ENCODE assay signal across 9 cellular contexts in the genomic region with DNA sequence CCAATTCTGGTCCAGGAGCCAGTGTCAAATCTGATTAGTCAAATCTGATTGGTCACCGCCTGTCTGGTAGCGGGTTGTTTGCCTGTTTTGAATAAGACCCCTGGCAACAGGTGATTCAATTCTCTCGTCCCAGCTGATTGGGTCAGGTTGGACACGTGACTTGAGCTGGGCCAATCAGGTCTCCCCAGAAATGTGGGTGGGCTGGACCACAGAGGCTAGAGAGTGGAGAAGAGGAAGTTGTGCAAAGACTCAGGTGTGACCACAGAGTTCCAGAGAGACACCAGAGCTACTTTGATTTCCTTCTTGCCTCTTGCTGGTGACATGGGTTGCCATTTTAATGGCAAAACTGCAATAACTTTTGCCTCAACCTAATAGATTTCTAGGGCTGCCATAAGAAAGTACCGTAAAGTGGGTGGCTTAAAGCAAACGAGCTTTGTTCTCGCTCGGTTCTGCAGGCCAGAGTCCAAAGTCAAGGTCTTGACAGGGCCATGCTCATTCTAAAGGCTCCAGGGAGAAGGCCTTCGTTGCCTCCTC. TPM values are rescaled to one million over a fixed set of nuclear protein-coding genes. Genes with fewer than 3 reads are reported as not detected.
DNase-seq lines count a peak whose midpoint lies in the region; ATAC-seq, FAIRE-seq and TF ChIP-seq lines count a peak whose summit lies in the region.
"Had no signal": no experiment of that assay in that cellular context is flagged by ENCODE, and none has a peak within 500 bp of the region (broad histone marks: within the 10 kb centered on the region; RNA-seq: fewer than 3 reads in every experiment).

No MANE protein-coding gene starts in this region.

- no peak overlapping the region for H3K27ac ChIP-seq in keratinocyte (ENCODE audit: control insufficient read depth, insufficient read depth, low read length)

- H3K36me3 Mint-ChIP-seq in activated naive CD4-positive, alpha-beta T cell treated with anti-CD3 and anti-CD28 coated beads, Interleukin-2, amount 10 ng/mL, durations not matched to agents 7 days and 5 days: peaks cover 9% of the 10 kb centered on the region

- H3K9ac ChIP-seq in keratinocyte (ENCODE audit: control insufficient read depth, extremely low read depth, insufficient read depth, low read length): no peak overlapping the region

- DNase-seq in DMS 273 (lab: John Stamatoyannopoulos, UW; ENCODE audit: unreplicated experiment): peak; percentile 68
- peak; percentile 89 for DNase-seq in activated naive CD4-positive, alpha-beta T cell treated with anti-CD3 and anti-CD28 coated beads, Interleukin-2, amount 10 ng/mL, durations not matched to agents 7 days and 5 days
- peak; percentile 68 for DNase-seq in keratinocyte (ENCODE audit: low read depth, low spot score)
- DNase-seq in stimulated activated CD8-positive, alpha-beta memory T cell treated with anti-CD3 and anti-CD28 coated beads, Interleukin-7, amount 100 ng/mL, for 4 hours (ENCODE audit: low read depth in 2 of 2): peak; percentile 52 to 76
- DNase-seq in epidermal melanocyte (ENCODE audit: insufficient read length, low spot score): no peak

- H3K4me1 ChIP-seq in keratinocyte (ENCODE audit: control insufficient read depth, extremely low read depth, insufficient read depth, low read length): peaks cover 32% of the 10 kb centered on the region

- H3K27me3 ChIP-seq in keratinocyte (ENCODE audit: control insufficient read depth, extremely low read depth, insufficient read depth, low read length): no peaks in the 10 kb centered on the region

- peak overlapping the region; percentile 33 for H3K4me3 Mint-ChIP-seq in activated naive CD4-positive, alpha-beta T cell treated with anti-CD3 and anti-CD28 coated beads, Interleukin-2, amount 10 ng/mL, durations not matched to agents 7 days and 5 days

- ATAC-seq in GM19397 (IDR thresholded peaks at IDR 0.05; ENCODE audit: unreplicated experiment): peak; percentile 75
- ATAC-seq in HG03442 (IDR thresholded peaks at IDR 0.05; ENCODE audit: unreplicated experiment): peak; percentile 75
- peak; percentile 90 for ATAC-seq in SK-N-SH treated with all-trans-retinoic acid at 6 μM for 48 hours
- ATAC-seq: Panc1 had no signal

- H3K27ac Mint-ChIP-seq in activated naive CD4-positive, alpha-beta T cell treated with anti-CD3 and anti-CD28 coated beads, Interleukin-2, amount 10 ng/mL, durations not matched to agents 7 days and 5 days: peak overlapping the region; percentile 82

- H3K4me3 ChIP-seq in keratinocyte (ENCODE audit: control insufficient read depth in 2 of 3, extremely low read depth in 1 of 3, insufficient read depth in 2 of 3, low read depth in 1 of 3, low read length in 3 of 3): no peak overlapping the region

- dilution Hi-C loops in keratinocyte (cut with MboI; ENCODE audit: extremely low pct_ligation_motif_present, low sequenced_read_pairs): no loop called here

- no peaks in the 10 kb centered on the region for H4K20me1 ChIP-seq in keratinocyte (ENCODE audit: control insufficient read depth, extremely low read depth, insufficient read depth, low read length)

- peaks cover 31% of the 10 kb centered on the region for H3K79me2 ChIP-seq in keratinocyte (ENCODE audit: control insufficient read depth, insufficient read depth, low read length)

- H3K4me2 ChIP-seq in keratinocyte (ENCODE audit: control insufficient read depth, extremely low read depth, insufficient read depth, low read depth, low read length): no peak overlapping the region

- no peaks in the 10 kb centered on the region for H3K9me1 ChIP-seq in keratinocyte (ENCODE audit: control insufficient read depth, extremely low read depth, insufficient read depth, low read length)

- H3K27me3 Mint-ChIP-seq in activated naive CD4-positive, alpha-beta T cell treated with anti-CD3 and anti-CD28 coated beads, Interleukin-2, amount 10 ng/mL, durations not matched to agents 7 days and 5 days: peaks cover 47% of the 10 kb centered on the region

- H3K36me3 ChIP-seq in keratinocyte (ENCODE audit: control insufficient read depth in 2 of 2, extremely low read depth in 1 of 2, insufficient read depth in 2 of 2, low read length in 2 of 2): peaks cover 11 to 16% of the 10 kb centered on the region in 2 experiments

- no peaks in the 10 kb centered on the region for H3K9me3 ChIP-seq in keratinocyte (ENCODE audit: control insufficient read depth, low read depth, low read length)

- peaks cover 58% of the 10 kb centered on the region for H3K4me1 Mint-ChIP-seq in activated naive CD4-positive, alpha-beta T cell treated with anti-CD3 and anti-CD28 coated beads, Interleukin-2, amount 10 ng/mL, durations not matched to agents 7 days and 5 days

- CTCF ChIA-PET in activated naive CD4-positive, alpha-beta T cell treated with anti-CD3 and anti-CD28 coated beads, Interleukin-2, amount 10 ng/mL, durations not matched to agents 7 days and 5 days (lab: Charles Lee): interaction anchor here (1.1 to 2.3 kb wide), 2 partner anchors 13 to 15 kb away, joined by 3 to 8 read pairs; no protein-coding TSS in a partner anchor

- peaks cover 8% of the 10 kb centered on the region for H3K9me3 Mint-ChIP-seq in activated naive CD4-positive, alpha-beta T cell treated with anti-CD3 and anti-CD28 coated beads, Interleukin-2, amount 10 ng/mL, durations not matched to agents 7 days and 5 days

- no peak for TF ChIP-seq CTCF in keratinocyte (optimal IDR thresholded peaks at IDR 0.05 in 1 of 3, IDR thresholded peaks at IDR 0.05 in 1 of 3, conservative IDR thresholded peaks at IDR 0.05 in 1 of 3; ENCODE audit: extremely low read depth in 1 of 3, insufficient read depth in 2 of 3, low read length in 3 of 3)

- FAIRE-seq in keratinocyte (lab: Jason Lieb, UNC): peak; percentile 60

- H2AFZ ChIP-seq in keratinocyte (ENCODE audit: control insufficient read depth, low read length): no peak overlapping the region

TF ChIP-seq in SK-N-SH treated with all-trans-retinoic acid at 6 μM for 48 hours, 23 proteins besides CTCF, POLR2A, EP300 and RAD21:
- no peak for TF ChIP-seq ZNF565 (CRISPR knock-in tag; conservative IDR thresholded peaks at IDR 0.05; ENCODE audit: low read depth)
- TF ChIP-seq ARNTL (CRISPR knock-in tag; IDR thresholded peaks at IDR 0.05; ENCODE audit: borderline replicate concordance, low read depth): no peak
TF ChIP-seq in SK-N-SH treated with all-trans-retinoic acid at 6 μM for 48 hours: peak in this region for 0.

RNA-seq across cellular contexts. Expression of a gene that starts 5.4 kb away (rescaled TPM):
- polyA plus RNA-seq in keratinocyte: 11.1 to 12.8 TPM (median 12.3 TPM) in 3 replicates
- 5.9 TPM for polyA plus RNA-seq in keratinocyte (2011; ENCODE audit: low read depth)
- 7.6 and 8.5 TPM in 2 replicates for polyA plus RNA-seq in keratinocyte (2011; cell fraction: cytosol; rRNA removed)
- 20.4 and 25.8 TPM in 2 replicates for polyA plus RNA-seq in keratinocyte (2011; cell fraction: nucleus; rRNA removed)
- polyA plus RNA-seq in keratinocyte (2012; ENCODE audit: low replicate concordance): 19.1 and 22.5 TPM in 2 replicates
- 4.0 to 11.9 TPM (median 4.3 TPM) in 3 replicates for polyA minus RNA-seq in keratinocyte
- polyA minus RNA-seq in keratinocyte (2011; cell fraction: cytosol; rRNA and poly(A)+ RNA removed): 15.5 TPM
- polyA minus RNA-seq in keratinocyte (2011; cell fraction: nucleus; rRNA and poly(A)+ RNA removed): 13.7 and 13.8 TPM in 2 replicates

RNA-seq across cellular contexts. Expression of a gene that starts 34.1 kb away (rescaled TPM):
- polyA plus RNA-seq in keratinocyte: not detected in 3 replicates
- polyA plus RNA-seq in keratinocyte (2011; ENCODE audit: low read depth): not detected
- not detected in 2 replicates for polyA plus RNA-seq in keratinocyte (2011; cell fraction: cytosol; rRNA removed)
- not detected in 2 replicates for polyA plus RNA-seq in keratinocyte (2011; cell fraction: nucleus; rRNA removed)
- polyA plus RNA-seq in keratinocyte (2012; ENCODE audit: low replicate concordance): not detected in 2 replicates
- polyA minus RNA-seq in keratinocyte: not detected in 3 replicates
- not detected for polyA minus RNA-seq in keratinocyte (2011; cell fraction: cytosol; rRNA and poly(A)+ RNA removed)
- not detected in 2 replicates for polyA minus RNA-seq in keratinocyte (2011; cell fraction: nucleus; rRNA and poly(A)+ RNA removed)

RNA-seq across cellular contexts. Expression of a gene that starts 54.6 kb away (rescaled TPM):
- 0.09 to 0.13 TPM in 2 of 3 replicates, not detected in the other for polyA plus RNA-seq in keratinocyte
- polyA plus RNA-seq in keratinocyte (2011; ENCODE audit: low read depth): not detected
- polyA plus RNA-seq in keratinocyte (2011; cell fraction: cytosol; rRNA removed): 0.06 and 0.09 TPM in 2 replicates
- polyA plus RNA-seq in keratinocyte (2011; cell fraction: nucleus; rRNA removed): 0.05 and 0.10 TPM in 2 replicates
- 7.1 and 26.3 TPM in 2 replicates for polyA plus RNA-seq in keratinocyte (2012; ENCODE audit: low replicate concordance)
- not detected in 3 replicates for polyA minus RNA-seq in keratinocyte
- polyA minus RNA-seq in keratinocyte (2011; cell fraction: cytosol; rRNA and poly(A)+ RNA removed): not detected
- not detected in 2 replicates for polyA minus RNA-seq in keratinocyte (2011; cell fraction: nucleus; rRNA and poly(A)+ RNA removed)

RNA-seq across cellular contexts. Expression of a gene that starts 54.7 kb away (rescaled TPM):
- 0.22 to 0.53 TPM (median 0.30 TPM) in 3 replicates for polyA plus RNA-seq in keratinocyte
- not detected for polyA plus RNA-seq in keratinocyte (2011; ENCODE audit: low read depth)
- polyA plus RNA-seq in keratinocyte (2011; cell fraction: cytosol; rRNA removed): 0.12 and 0.31 TPM in 2 replicates
- polyA plus RNA-seq in keratinocyte (2011; cell fraction: nucleus; rRNA removed): 0.18 and 0.28 TPM in 2 replicates
- polyA plus RNA-seq in keratinocyte (2012; ENCODE audit: low replicate concordance): 0.20 and 0.34 TPM in 2 replicates
- polyA minus RNA-seq in keratinocyte: not detected in 3 replicates
- not detected for polyA minus RNA-seq in keratinocyte (2011; cell fraction: cytosol; rRNA and poly(A)+ RNA removed)
- polyA minus RNA-seq in keratinocyte (2011; cell fraction: nucleus; rRNA and poly(A)+ RNA removed): not detected in 2 replicates
